8 cellular contexts compared by ENCODE assay signal in genomic region chr17:27601069-27601974, GRCh38. TPM values are rescaled to one million over a fixed set of nuclear protein-coding genes. Genes with fewer than 3 reads are reported as not detected.
DNase-seq lines count a peak whose midpoint lies in the region; ATAC-seq and TF ChIP-seq lines count a peak whose summit lies in the region.

No MANE protein-coding gene starts in this region.

- H3K27ac Mint-ChIP-seq in CD4-positive, alpha-beta memory T cell: peak overlapping the region in 2 of 7 donors; percentile 19 to 55

- H3K4me3 Mint-ChIP-seq in CD4-positive, alpha-beta memory T cell: no peak overlapping the region

- no peak overlapping the region for H3K9ac ChIP-seq in OCI-LY3 (ENCODE audit: low read length)

- no peak for ATAC-seq in HG03097 (IDR thresholded peaks at IDR 0.05; ENCODE audit: low FRiP score, unreplicated experiment)

- peaks cover 17 to 26% of the 10 kb centered on the region in 2 donors for H3K36me3 Mint-ChIP-seq in CD4-positive, alpha-beta memory T cell

- no peaks in the 10 kb centered on the region for H3K9me3 ChIP-seq in CD4-positive, alpha-beta memory T cell (ENCODE audit: control insufficient read depth in 1 of 2, low read length in 2 of 2)
- H3K9me3 ChIP-seq in OCI-LY3 (ENCODE audit: insufficient read depth, low read length): no peaks in the 10 kb centered on the region

- intact Hi-C loops in CD4-positive, alpha-beta memory T cell (cut with micrococcal nuclease): loop anchor here (1.0 to 2.0 kb wide), 4 partner anchors 248 to 365 kb away; partner anchors contain the start of gene WSB1

- POLR2A ChIA-PET in CD4-positive, alpha-beta memory T cell (lab: Charles Lee; ENCODE audit: partially characterized antibody): interaction anchor here (1.3 to 3.1 kb wide), 3 partner anchors 248 to 307 kb away, joined by 4 to 11 read pairs (median 8); partner anchors contain the start of gene WSB1

- TF ChIP-seq CTCF in HL-60 (IDR thresholded peaks at IDR 0.05; ENCODE audit: insufficient read depth, low read length) (peak; percentile 94), OCI-LY3 (IDR thresholded peaks at IDR 0.05; ENCODE audit: low read depth, low read length) (peak; percentile 93)

- peaks cover 4% of the 10 kb centered on the region for H3K36me3 ChIP-seq in CD4-positive, alpha-beta memory T cell (ENCODE audit: insufficient read depth, low read length)
- no peaks in the 10 kb centered on the region for H3K36me3 ChIP-seq in OCI-LY3 (replicated peaks; ENCODE audit: low read depth, low read length)

- H3K9me3 Mint-ChIP-seq in CD4-positive, alpha-beta memory T cell: no peaks in the 10 kb centered on the region

- CTCF ChIA-PET in CD4-positive, alpha-beta memory T cell (lab: Charles Lee; ENCODE audit: partially characterized antibody): interaction anchor here (0.7 to 12.0 kb wide), 34 partner anchors 7 to 394 kb away, joined by 3 to 358 read pairs (median 10); partner anchors contain the start of genes KSR1, LGALS9 and WSB1

- no peak overlapping the region for H3K4me2 ChIP-seq in OCI-LY3 (ENCODE audit: low read length)

- H3K4me1 Mint-ChIP-seq in CD4-positive, alpha-beta memory T cell: peaks cover 0 to 5% (median 3%) of the 10 kb centered on the region in 4 donors

- H2AFZ ChIP-seq in OCI-LY3 (ENCODE audit: low read depth, low read length): no peak overlapping the region

- no peaks in the 10 kb centered on the region; the same call in 1 of the 2 replicates for H4K20me1 ChIP-seq in OCI-LY3 (ENCODE audit: insufficient read depth, low read length)

- H3K79me2 ChIP-seq in OCI-LY3 (ENCODE audit: low read length): no peaks in the 10 kb centered on the region

- H3K27ac ChIP-seq in CD4-positive, alpha-beta memory T cell (ENCODE audit: low read depth, low read length): no peak overlapping the region
- H3K27ac ChIP-seq in HL-60 (replicated peaks) (no peak overlapping the region), OCI-LY3 (ENCODE audit: low read length) (no peak overlapping the region), epithelial cell of prostate (peak overlapping the region; percentile 35)

- peak; percentile 66 to 75 (median 69) for DNase-seq in CD4-positive, alpha-beta memory T cell
- peak; percentile 31 to 76 for DNase-seq in HL-60 (ENCODE audit: low read depth in 1 of 2, low spot score in 1 of 2)
- peak; percentile 96 for DNase-seq in activated CD8-positive, alpha-beta memory T cell treated with anti-CD3 and anti-CD28 coated beads, Interleukin-2, amount 50 U/mL, for 48 hours
- DNase-seq in epithelial cell of prostate (ENCODE audit: low read depth, low spot score): peak; percentile 40
- DNase-seq in middle frontal gyrus (ENCODE audit: extremely low spot score, low spot score): peak; percentile 78
- peak; percentile 58 to 90 for DNase-seq in stimulated activated CD8-positive, alpha-beta memory T cell treated with anti-CD3 and anti-CD28 coated beads, Interleukin-4, amount 100 ng/mL, for 4 hours (ENCODE audit: low read depth in 2 of 2, low spot score in 1 of 2)

- H3K4me1 ChIP-seq in CD4-positive, alpha-beta memory T cell (ENCODE audit: insufficient read depth, low read length): peaks cover 3% of the 10 kb centered on the region
- no peaks in the 10 kb centered on the region for H3K4me1 ChIP-seq in OCI-LY3 (ENCODE audit: low read length)

- H3K27me3 ChIP-seq in CD4-positive, alpha-beta memory T cell (ENCODE audit: insufficient read depth, low read length): no peaks in the 10 kb centered on the region
- H3K27me3 ChIP-seq in HL-60 (ENCODE audit: insufficient read depth, poor library complexity, severe bottlenecking): no peaks in the 10 kb centered on the region
- H3K27me3 ChIP-seq in OCI-LY3 (ENCODE audit: low read depth, low read length): peaks cover 11% of the 10 kb centered on the region

- H3K27me3 Mint-ChIP-seq in CD4-positive, alpha-beta memory T cell: no peaks in the 10 kb centered on the region

- H3K4me3 ChIP-seq in CD4-positive, alpha-beta memory T cell (ENCODE audit: low read length in 2 of 2): no peak overlapping the region
- H3K4me3 ChIP-seq in HL-60 (replicated peaks; ENCODE audit: insufficient read depth, low read length) (no peak overlapping the region), OCI-LY3 (ENCODE audit: low read length) (no peak overlapping the region)

RNA-seq across cellular contexts. Expression of gene LGALS9, which starts 29.7 kb away (rescaled TPM):
- 10 to 100 TPM; 19.9 to 24.6 TPM for total RNA-seq in CD4-positive, alpha-beta memory T cell
- 10 to 100 TPM; 24.1 to 33.2 TPM for polyA plus RNA-seq in CD4-positive, alpha-beta memory T cell

Comparison
In these comparisons a context has a peak if more than half of its experiments do, and no peak if none do; other contexts are left out.
1. DNase-seq: peak in every context shown above with its lines; median percentile 96 in activated CD8-positive, alpha-beta memory T cell treated with anti-CD3 and anti-CD28 coated beads, Interleukin-2, amount 50 U/mL, for 48 hours; 78 in middle frontal gyrus; 74 in stimulated activated CD8-positive, alpha-beta memory T cell treated with anti-CD3 and anti-CD28 coated beads, Interleukin-4, amount 100 ng/mL, for 4 hours; 69 in CD4-positive, alpha-beta memory T cell; 54 in HL-60; 40 in epithelial cell of prostate.